1 cellular context compared by ENCODE assay signal in the genomic region with DNA sequence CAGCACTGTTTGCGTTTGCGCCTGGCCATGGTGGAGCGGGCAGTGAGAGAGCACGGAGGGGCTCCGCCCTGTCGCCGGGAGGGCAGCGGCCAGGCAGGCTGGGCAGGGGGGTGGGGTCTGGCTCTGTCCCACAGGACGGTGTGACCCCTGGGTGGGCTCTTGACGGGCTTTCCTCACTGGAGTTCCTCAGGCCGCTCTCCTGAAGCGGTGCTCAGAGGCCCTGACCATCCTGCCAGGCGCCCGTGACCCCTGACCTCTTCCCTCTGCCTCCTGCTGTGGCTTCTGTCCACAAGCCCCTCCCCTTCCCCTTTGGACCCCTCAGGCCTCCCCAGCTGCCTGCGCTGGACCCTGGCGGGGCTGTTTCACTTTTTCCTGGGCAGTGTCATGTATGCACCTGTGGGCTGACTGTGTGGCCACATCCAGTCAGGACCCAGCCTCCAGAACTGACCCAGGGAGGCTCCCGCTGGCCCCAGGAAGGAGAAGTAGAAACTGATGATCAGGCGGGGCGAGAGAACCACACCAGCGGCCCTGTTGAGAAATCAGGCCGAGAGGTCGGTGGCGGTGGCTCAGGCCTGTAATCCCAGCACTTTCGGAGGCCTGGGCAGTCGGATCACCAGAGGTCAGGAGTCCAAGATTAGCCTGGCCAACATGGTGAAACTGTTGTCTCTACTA.
A peak's percentile ranks its signal among the peaks of the same experiment; 100 is the strongest.
TF ChIP-seq lines count a peak whose summit lies in the region.

No MANE protein-coding gene starts in this region.

TF ChIP-seq in HepG2, 621 proteins besides CTCF, POLR2A, EP300 and RAD21 (continued from another document and continues in another):
- TF ChIP-seq UBTF (CRISPR knock-in tag; IDR thresholded peaks at IDR 0.05) (peak; percentile 90), GFI1 (CRISPR knock-in tag; IDR thresholded peaks at IDR 0.05; ENCODE audit: borderline replicate concordance) (0 out of 2 replicates have a peak, but pooled peaks have one; percentile 58), KLF12 (CRISPR knock-in tag; IDR thresholded peaks at IDR 0.05; ENCODE audit: borderline replicate concordance) (peak; percentile 96; the same call in 1 of the 2 replicates), CCDC6 (CRISPR knock-in tag; IDR thresholded peaks at IDR 0.05) (peak; percentile 82), ZNF34 (CRISPR knock-in tag; IDR thresholded peaks at IDR 0.05; ENCODE audit: borderline replicate concordance) (peak; percentile 79; the same call in 1 of the 2 replicates), SIN3A (IDR thresholded peaks at IDR 0.05; ENCODE audit: borderline replicate concordance, low read depth, low read length) (peak; percentile 82; the same call in 1 of the 2 replicates), ZNF749 (CRISPR knock-in tag; IDR thresholded peaks at IDR 0.05; ENCODE audit: borderline replicate concordance) (no peak), FLYWCH1 (CRISPR knock-in tag; IDR thresholded peaks at IDR 0.05) (no peak), PHF8 (CRISPR knock-in tag; IDR thresholded peaks at IDR 0.05) (peak; percentile 95), ZSCAN21 (CRISPR knock-in tag; IDR thresholded peaks at IDR 0.05; ENCODE audit: borderline replicate concordance) (no peak; the same call in none of the 2 replicates), ZNF180 (CRISPR knock-in tag; IDR thresholded peaks at IDR 0.05; ENCODE audit: borderline replicate concordance, low read depth) (no peak), ELF4 (CRISPR knock-in tag; IDR thresholded peaks at IDR 0.05; ENCODE audit: borderline replicate concordance) (no peak), PHF5A (CRISPR knock-in tag; IDR thresholded peaks at IDR 0.05; ENCODE audit: low read depth, unreplicated experiment) (no peak), TCF7 (IDR thresholded peaks at IDR 0.05; ENCODE audit: low read depth) (no peak; the same call in 1 of the 2 replicates), MAFF (IDR thresholded peaks at IDR 0.05; ENCODE audit: low read depth, low read length) (no peak), U2AF1 (optimal IDR thresholded peaks at IDR 0.05; ENCODE audit: low read depth, low read length) (no peak), ZBTB7A (CRISPR knock-in tag; IDR thresholded peaks at IDR 0.05) (peak; percentile 99), PTBP1 (IDR thresholded peaks at IDR 0.05; ENCODE audit: low read depth, low read length, poor library complexity, severe bottlenecking) (peak; percentile 91), RBFOX2 (IDR thresholded peaks at IDR 0.05; ENCODE audit: low read depth, low read length) (peak; percentile 92), RFX1 (IDR thresholded peaks at IDR 0.05) (no peak), HOXA7 (CRISPR knock-in tag; IDR thresholded peaks at IDR 0.05) (no peak), ZSCAN31 (CRISPR knock-in tag; IDR thresholded peaks at IDR 0.05; ENCODE audit: low read depth) (no peak), KDM1A (CRISPR knock-in tag; IDR thresholded peaks at IDR 0.05) (peak; percentile 60; the same call in 1 of the 2 replicates), ZBTB1 (CRISPR knock-in tag; IDR thresholded peaks at IDR 0.05; ENCODE audit: borderline replicate concordance) (no peak; the same call in 1 of the 2 replicates), CBX2 (IDR thresholded peaks at IDR 0.05; ENCODE audit: low read depth, low read length) (no peak), CBX2 (CRISPR knock-in tag; IDR thresholded peaks at IDR 0.05; ENCODE audit: low read depth) (no peak), HOXA5 (CRISPR knock-in tag; IDR thresholded peaks at IDR 0.05) (0 out of 2 replicates have a peak, but pooled peaks have one; percentile 46), ARHGAP35 (CRISPR knock-in tag; IDR thresholded peaks at IDR 0.05; ENCODE audit: borderline replicate concordance) (peak; percentile 40; the same call in 1 of the 2 replicates), ZNF468 (CRISPR knock-in tag; IDR thresholded peaks at IDR 0.05) (no peak), DZIP1 (CRISPR knock-in tag; IDR thresholded peaks at IDR 0.05) (no peak), ZFP82 (CRISPR knock-in tag; IDR thresholded peaks at IDR 0.05; ENCODE audit: borderline replicate concordance) (peak; percentile 99), ZSCAN29 (CRISPR knock-in tag; conservative IDR thresholded peaks at IDR 0.05) (peak; percentile 92), PAWR (CRISPR knock-in tag; IDR thresholded peaks at IDR 0.05; ENCODE audit: borderline replicate concordance) (no peak), NAIF1 (CRISPR knock-in tag; IDR thresholded peaks at IDR 0.05; ENCODE audit: borderline replicate concordance) (no peak; the same call in 1 of the 2 replicates), ZNF10 (CRISPR knock-in tag; IDR thresholded peaks at IDR 0.05; ENCODE audit: borderline replicate concordance, low read depth) (no peak), IRX3 (CRISPR knock-in tag; IDR thresholded peaks at IDR 0.05; ENCODE audit: borderline replicate concordance, low read depth) (no peak)
- TF ChIP-seq, protein P1, sequence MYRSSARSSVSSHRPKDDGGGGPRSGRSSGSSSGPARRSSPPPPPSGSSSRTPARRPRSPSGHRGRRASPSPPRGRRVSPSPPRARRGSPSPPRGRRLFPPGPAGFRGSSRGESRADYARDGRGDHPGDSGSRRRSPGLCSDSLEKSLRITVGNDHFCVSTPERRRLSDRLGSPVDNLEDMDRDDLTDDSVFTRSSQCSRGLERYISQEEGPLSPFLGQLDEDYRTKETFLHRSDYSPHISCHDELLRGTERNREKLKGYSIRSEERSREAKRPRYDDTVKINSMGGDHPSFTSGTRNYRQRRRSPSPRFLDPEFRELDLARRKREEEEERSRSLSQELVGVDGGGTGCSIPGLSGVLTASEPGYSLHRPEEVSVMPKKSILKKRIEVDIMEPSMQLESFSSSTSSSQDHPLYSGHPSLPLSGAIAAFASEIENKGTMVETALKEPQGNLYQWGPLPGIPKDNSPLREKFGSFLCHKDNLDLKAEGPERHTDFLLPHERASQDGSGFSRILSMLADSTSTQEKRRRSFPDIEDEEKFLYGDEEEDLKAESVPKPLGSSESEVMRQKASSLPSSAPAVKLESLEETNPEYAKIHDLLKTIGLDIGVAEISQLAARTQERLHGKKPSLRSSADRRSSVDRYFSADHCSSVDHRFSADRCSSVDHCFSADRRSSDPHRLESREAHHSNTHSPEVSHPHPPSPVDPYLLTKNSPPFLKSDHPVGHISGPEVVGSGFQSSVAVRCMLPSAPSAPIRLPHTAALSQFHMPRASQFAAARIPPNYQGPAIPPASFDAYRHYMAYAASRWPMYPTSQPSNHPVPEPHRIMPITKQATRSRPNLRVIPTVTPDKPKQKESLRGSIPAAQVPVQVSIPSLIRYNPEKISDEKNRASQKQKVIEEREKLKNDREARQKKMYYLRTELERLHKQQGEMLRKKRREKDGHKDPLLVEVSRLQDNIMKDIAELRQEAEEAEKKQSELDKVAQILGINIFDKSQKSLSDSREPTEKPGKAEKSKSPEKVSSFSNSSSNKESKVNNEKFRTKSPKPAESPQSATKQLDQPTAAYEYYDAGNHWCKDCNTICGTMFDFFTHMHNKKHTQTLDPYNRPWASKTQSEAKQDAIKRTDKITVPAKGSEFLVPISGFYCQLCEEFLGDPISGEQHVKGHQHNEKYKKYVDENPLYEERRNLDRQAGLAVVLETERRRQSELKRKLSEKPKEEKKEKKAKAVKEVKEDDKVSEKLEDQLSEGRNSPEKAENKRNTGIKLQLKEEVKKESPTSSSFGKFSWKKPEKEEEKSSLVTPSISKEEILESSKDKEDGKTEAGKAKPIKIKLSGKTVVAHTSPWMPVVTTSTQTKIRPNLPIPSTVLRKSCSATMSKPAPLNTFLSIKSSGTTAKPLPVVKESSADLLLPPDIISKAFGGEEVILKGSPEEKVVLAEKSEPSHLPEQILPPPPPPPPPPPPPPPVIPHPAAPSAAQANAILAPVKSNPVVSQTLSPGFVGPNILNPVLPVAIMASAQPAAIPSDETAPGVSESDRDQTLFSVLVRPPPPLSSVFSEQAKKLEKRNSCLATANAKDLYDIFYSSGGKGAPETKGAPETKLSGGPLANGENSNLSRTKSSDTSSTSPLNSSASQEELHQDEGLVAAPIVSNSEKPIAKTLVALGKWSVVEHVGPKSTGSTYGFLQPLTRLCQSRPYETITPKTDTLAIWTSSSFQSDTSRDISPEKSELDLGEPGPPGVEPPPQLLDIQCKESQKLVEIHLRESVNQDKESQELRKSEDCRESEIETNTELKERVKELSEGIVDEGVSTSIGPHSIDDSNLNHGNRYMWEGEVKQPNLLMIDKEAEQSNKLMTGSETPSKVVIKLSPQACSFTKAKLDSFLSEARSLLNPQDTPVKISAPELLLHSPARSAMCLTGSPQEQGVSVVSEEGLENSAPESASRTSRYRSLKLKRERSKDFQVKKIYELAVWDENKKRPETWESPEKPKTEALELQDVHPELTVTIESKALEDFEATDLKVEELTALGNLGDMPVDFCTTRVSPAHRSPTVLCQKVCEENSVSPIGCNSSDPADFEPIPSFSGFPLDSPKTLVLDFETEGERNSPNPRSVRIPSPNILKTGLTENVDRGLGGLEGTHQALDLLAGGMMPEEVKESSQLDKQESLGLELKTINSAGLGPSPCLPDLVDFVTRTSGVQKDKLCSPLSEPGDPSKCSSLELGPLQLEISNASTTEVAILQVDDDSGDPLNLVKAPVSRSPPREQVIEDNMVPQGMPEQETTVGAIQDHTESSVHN (CRISPR knock-in tag; IDR thresholded peaks at IDR 0.05) = no peak; the same call in 1 of the 2 replicates
- TF ChIP-seq, protein P2, sequence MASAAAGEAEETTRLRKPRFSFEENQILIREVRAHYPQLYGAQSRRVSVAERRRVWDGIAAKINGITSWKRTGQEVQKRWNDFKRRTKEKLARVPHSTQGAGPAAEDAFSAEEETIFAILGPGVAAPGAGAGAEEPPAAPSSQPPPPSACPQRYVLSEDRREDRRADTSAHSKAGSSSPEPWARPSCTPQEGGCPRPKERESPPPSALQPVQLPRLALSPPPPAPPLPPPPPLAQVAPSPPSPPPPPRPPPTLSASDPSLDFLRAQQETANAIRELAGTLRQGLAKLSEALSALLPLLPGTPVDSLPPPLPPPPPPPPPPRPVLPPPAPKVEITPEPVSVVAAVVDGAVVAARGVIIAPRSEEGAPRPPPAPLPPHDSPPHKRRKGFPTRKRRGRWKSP (CRISPR knock-in tag; IDR thresholded peaks at IDR 0.05) = peak; percentile 94
- TF ChIP-seq, protein P3, sequence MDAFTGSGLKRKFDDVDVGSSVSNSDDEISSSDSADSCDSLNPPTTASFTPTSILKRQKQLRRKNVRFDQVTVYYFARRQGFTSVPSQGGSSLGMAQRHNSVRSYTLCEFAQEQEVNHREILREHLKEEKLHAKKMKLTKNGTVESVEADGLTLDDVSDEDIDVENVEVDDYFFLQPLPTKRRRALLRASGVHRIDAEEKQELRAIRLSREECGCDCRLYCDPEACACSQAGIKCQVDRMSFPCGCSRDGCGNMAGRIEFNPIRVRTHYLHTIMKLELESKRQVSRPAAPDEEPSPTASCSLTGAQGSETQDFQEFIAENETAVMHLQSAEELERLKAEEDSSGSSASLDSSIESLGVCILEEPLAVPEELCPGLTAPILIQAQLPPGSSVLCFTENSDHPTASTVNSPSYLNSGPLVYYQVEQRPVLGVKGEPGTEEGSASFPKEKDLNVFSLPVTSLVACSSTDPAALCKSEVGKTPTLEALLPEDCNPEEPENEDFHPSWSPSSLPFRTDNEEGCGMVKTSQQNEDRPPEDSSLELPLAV (CRISPR knock-in tag; conservative IDR thresholded peaks at IDR 0.05; ENCODE audit: low read depth) = no peak
- TF ChIP-seq, protein P4, sequence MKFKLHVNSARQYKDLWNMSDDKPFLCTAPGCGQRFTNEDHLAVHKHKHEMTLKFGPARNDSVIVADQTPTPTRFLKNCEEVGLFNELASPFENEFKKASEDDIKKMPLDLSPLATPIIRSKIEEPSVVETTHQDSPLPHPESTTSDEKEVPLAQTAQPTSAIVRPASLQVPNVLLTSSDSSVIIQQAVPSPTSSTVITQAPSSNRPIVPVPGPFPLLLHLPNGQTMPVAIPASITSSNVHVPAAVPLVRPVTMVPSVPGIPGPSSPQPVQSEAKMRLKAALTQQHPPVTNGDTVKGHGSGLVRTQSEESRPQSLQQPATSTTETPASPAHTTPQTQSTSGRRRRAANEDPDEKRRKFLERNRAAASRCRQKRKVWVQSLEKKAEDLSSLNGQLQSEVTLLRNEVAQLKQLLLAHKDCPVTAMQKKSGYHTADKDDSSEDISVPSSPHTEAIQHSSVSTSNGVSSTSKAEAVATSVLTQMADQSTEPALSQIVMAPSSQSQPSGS (CRISPR knock-in tag; IDR thresholded peaks at IDR 0.05) = peak; percentile 79
- TF ChIP-seq, protein P5, sequence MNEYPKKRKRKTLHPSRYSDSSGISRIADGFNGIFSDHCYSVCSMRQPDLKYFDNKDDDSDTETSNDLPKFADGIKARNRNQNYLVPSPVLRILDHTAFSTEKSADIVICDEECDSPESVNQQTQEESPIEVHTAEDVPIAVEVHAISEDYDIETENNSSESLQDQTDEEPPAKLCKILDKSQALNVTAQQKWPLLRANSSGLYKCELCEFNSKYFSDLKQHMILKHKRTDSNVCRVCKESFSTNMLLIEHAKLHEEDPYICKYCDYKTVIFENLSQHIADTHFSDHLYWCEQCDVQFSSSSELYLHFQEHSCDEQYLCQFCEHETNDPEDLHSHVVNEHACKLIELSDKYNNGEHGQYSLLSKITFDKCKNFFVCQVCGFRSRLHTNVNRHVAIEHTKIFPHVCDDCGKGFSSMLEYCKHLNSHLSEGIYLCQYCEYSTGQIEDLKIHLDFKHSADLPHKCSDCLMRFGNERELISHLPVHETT (CRISPR knock-in tag; conservative IDR thresholded peaks at IDR 0.05) = peak; percentile 88
